Comparison of ENCODE assay signal across 20 cellular contexts in the genomic region with DNA sequence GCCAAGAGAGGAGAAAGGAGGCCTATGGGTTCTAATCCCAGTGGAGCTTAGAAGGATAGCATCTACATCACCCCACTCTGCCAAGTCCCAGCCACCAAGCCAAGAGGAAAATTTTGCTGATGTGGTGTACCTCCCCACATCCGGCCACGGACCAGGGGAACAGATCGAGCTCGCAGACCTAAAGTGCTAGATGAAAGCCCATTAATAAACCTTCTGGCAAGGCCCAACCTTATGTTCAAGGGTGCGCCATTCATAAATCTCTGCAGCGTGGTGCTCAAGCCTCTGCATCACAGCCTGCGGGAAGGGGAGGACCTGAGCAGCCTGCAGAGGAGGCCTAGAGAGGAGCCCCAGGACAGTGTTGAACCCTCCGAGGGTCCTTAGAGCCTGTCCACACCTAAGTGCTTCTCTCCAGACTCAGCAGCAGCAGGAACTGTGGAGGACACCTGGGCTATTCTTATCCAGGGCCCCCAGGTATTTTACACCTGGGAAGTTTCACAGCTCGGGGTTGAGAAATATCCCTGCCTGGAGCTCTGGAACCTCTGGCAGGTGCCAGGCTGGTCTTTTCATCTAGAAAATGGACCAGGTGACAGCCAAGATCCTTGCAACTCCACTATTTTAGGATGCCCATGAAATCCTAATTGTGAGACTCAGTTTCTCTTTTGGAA.
"Had no signal": no experiment of that assay in that cellular context is flagged by ENCODE, and none has a peak within 500 bp of the region (broad histone marks: within the 10 kb centered on the region; RNA-seq: fewer than 3 reads in every experiment).

No MANE protein-coding gene starts in this region.

- H3K9me3 Mint-ChIP-seq: T-cell had no signal

- H3K4me3 Mint-ChIP-seq: IgD-negative memory B cell, T-cell had no signal

- H3K4me2 ChIP-seq: SK-N-SH had no signal

- H3K36me3 Mint-ChIP-seq: IgD-negative memory B cell, T-cell had no signal

- DNase-seq: Karpas-422, KG1, MM.1S, NCI-H1092 treated with DMSO at 0.1 percent for 48 hours, NCI-H1436, NCI-H187, NCI-H2029, NCI-H2171 treated with DMSO at 0.1 percent for 48 hours, NCI-H345, NCI-H446 treated with DMSO at 0.1 percent for 48 hours, NCI-H510A treated with DMSO at 0.1 percent for 48 hours, NCI-H69, NCI-H774, SHP77, SK-N-SH, SW 1271, T-cell had no signal

- H3K9me3 ChIP-seq: SK-N-SH had no signal

- H3K9ac ChIP-seq: SK-N-SH had no signal

- ATAC-seq: T-cell had no signal

- H3K27ac Mint-ChIP-seq: IgD-negative memory B cell, T-cell had no signal

- H3K27ac ChIP-seq: HL-60, RWPE1 had no signal

- H3K9me2 ChIP-seq: SK-N-SH had no signal
